In genomic region chr2:61176755-61177726, GRCh38 we compare ENCODE assay signal across 1 cellular context.
TF ChIP-seq lines count a peak whose summit lies in the region.

No MANE protein-coding gene starts in this region.

TF ChIP-seq in K562, 482 proteins besides CTCF, POLR2A, EP300 and RAD21 (continued from another document and continues in another):
- TF ChIP-seq RREB1 (CRISPR knock-in tag; IDR thresholded peaks at IDR 0.05) (no peak), HES1 (IDR thresholded peaks at IDR 0.05; ENCODE audit: low read depth) (no peak), TCFL5 (CRISPR knock-in tag; conservative IDR thresholded peaks at IDR 0.05) (no peak), ZNF668 (CRISPR knock-in tag; IDR thresholded peaks at IDR 0.05) (no peak), SMARCE1 (IDR thresholded peaks at IDR 0.05) (peak; percentile 43; the same call in 1 of the 2 replicates), MGA (IDR thresholded peaks at IDR 0.05) (peak; percentile 92), MED1 (CRISPR knock-in tag; IDR thresholded peaks at IDR 0.05; ENCODE audit: borderline replicate concordance) (no peak), NCOR1 (IDR thresholded peaks at IDR 0.05) (peak; percentile 58), YY1 (IDR thresholded peaks at IDR 0.05; ENCODE audit: borderline replicate concordance in 1 of 3, control insufficient read depth in 1 of 3, extremely low read depth in 1 of 3, insufficient read depth in 3 of 3, insufficient read length in 1 of 3, insufficient replicate concordance in 2 of 3, low read depth in 1 of 3, low read length in 2 of 3) (peak in 1 of 3 experiments; percentile 65), DACH1 (IDR thresholded peaks at IDR 0.05; ENCODE audit: partially characterized antibody) (no peak), TFE3 (CRISPR knock-in tag; IDR thresholded peaks at IDR 0.05) (no peak), MEF2D (tag; conservative IDR thresholded peaks at IDR 0.05; ENCODE audit: low read depth) (no peak), CGGBP1 (CRISPR knock-in tag; IDR thresholded peaks at IDR 0.05) (no peak), SRF (CRISPR knock-in tag; IDR thresholded peaks at IDR 0.05) (peak in 1 of 2 experiments; percentile 27; a peak in 1 of 4 replicates), MCM5 (IDR thresholded peaks at IDR 0.05; ENCODE audit: low read depth) (no peak), STAT6 (CRISPR knock-in tag; IDR thresholded peaks at IDR 0.05) (no peak)
